1 cellular context compared by ENCODE assay signal in genomic region chr12:113472191-113473190, GRCh38.
TF ChIP-seq lines count a peak whose summit lies in the region.

No MANE protein-coding gene starts in this region.

TF ChIP-seq in SK-N-SH, 30 proteins besides CTCF, POLR2A, EP300 and RAD21 (continued from another document):
- TF ChIP-seq USF1 (IDR thresholded peaks at IDR 0.05; ENCODE audit: borderline replicate concordance, low read depth) (no peak), EZH2phosphoT487 (IDR thresholded peaks at IDR 0.05; ENCODE audit: borderline replicate concordance, low read depth) (no peak), GATA2 (CRISPR knock-in tag; IDR thresholded peaks at IDR 0.05) (no peak), MAX (IDR thresholded peaks at IDR 0.05; ENCODE audit: low read depth) (no peak), TEAD4 (IDR thresholded peaks at IDR 0.05; ENCODE audit: borderline replicate concordance, insufficient read depth) (no peak), RCOR1 (IDR thresholded peaks at IDR 0.05; ENCODE audit: low read length) (no peak), SMC3 (IDR thresholded peaks at IDR 0.05; ENCODE audit: low read depth, low read length) (no peak), ELF1 (IDR thresholded peaks at IDR 0.05) (no peak), ZBTB33 (IDR thresholded peaks at IDR 0.05; ENCODE audit: borderline replicate concordance, low read depth) (no peak), POLR2AphosphoS5 (IDR thresholded peaks at IDR 0.05; ENCODE audit: low read depth, low read length) (no peak), CHD2 (IDR thresholded peaks at IDR 0.05; ENCODE audit: low read length, partially characterized antibody) (no peak), IRF3 (IDR thresholded peaks at IDR 0.05; ENCODE audit: low read depth, low read length) (no peak)
